ENCODE assay signal across 12 cellular contexts in genomic region chr13:106919638-106920037, GRCh38.
DNase-seq lines count a peak whose midpoint lies in the region; ATAC-seq, FAIRE-seq and TF ChIP-seq lines count a peak whose summit lies in the region.
"Had no signal": no experiment of that assay in that cellular context is flagged by ENCODE, and none has a peak within 500 bp of the region (broad histone marks: within the 10 kb centered on the region; RNA-seq: fewer than 3 reads in every experiment).

No MANE protein-coding gene starts in this region.

- H3K4me2 ChIP-seq in BLaER1 (peak overlapping the region; percentile 91), neural progenitor cell (peak overlapping the region; percentile 78)

- no peaks in the 10 kb centered on the region for H4K20me1 ChIP-seq in BLaER1
- no peaks in the 10 kb centered on the region for H4K20me1 ChIP-seq in neural progenitor cell (ENCODE audit: low read depth)

- H3K4me1 ChIP-seq in BLaER1 = peaks cover 77% of the 10 kb centered on the region
- peaks cover 0 to 4% of the 10 kb centered on the region in 2 donors for H3K4me1 ChIP-seq in adrenal gland (replicated peaks in 1 of 2)
- peaks cover 0 to 27% (median 8%) of the 10 kb centered on the region in 12 donors for H3K4me1 ChIP-seq in heart left ventricle
- H3K4me1 ChIP-seq in neural progenitor cell = peaks cover 54% of the 10 kb centered on the region

- H3K9me3 Mint-ChIP-seq in neural progenitor cell = peaks cover 2% of the 10 kb centered on the region
- H3K9me3 Mint-ChIP-seq: activated naive CD8-positive, alpha-beta T cell treated with anti-CD3 and anti-CD28 coated beads for 36 hours had no signal

- H3K9ac ChIP-seq in BLaER1 = peak overlapping the region; percentile 93
- H3K9ac ChIP-seq in neural progenitor cell = no peak overlapping the region

- TF ChIP-seq CTCF in adrenal gland (IDR thresholded peaks at IDR 0.05) (no peak), heart left ventricle (IDR thresholded peaks at IDR 0.05) (no peak), neural progenitor cell (IDR thresholded peaks at IDR 0.05) (no peak)

- H3K4me3 ChIP-seq in BLaER1 = peak overlapping the region; percentile 67
- no peak overlapping the region for H3K4me3 ChIP-seq in adrenal gland
- H3K4me3 ChIP-seq in heart left ventricle = peak overlapping the region in 6 of 12 donors; percentile 56 to 73 (median 64)
- peak overlapping the region; percentile 46 for H3K4me3 ChIP-seq in neural progenitor cell

- peaks cover 67% of the 10 kb centered on the region for H3K4me1 Mint-ChIP-seq in neural progenitor cell

- peaks cover 46% of the 10 kb centered on the region for H3F3A ChIP-seq in neural progenitor cell (ENCODE audit: low read depth)

- peak overlapping the region; percentile 98 for H3K27ac Mint-ChIP-seq in neural progenitor cell
- H3K27ac Mint-ChIP-seq: activated naive CD8-positive, alpha-beta T cell treated with anti-CD3 and anti-CD28 coated beads for 36 hours had no signal

- FAIRE-seq in urothelium cell line (lab: Jason Lieb, UNC) = no peak

- H3K79me2 ChIP-seq in neural progenitor cell (ENCODE audit: low read depth) = peaks cover 8% of the 10 kb centered on the region

- WGBS in adrenal gland, 4 donors = 26 to 39% (median 31%) methylated on average over 13 of the region's 13 CpGs
- WGBS in heart left ventricle, 4 donors = 27 to 36% (median 31%) methylated on average over 13 of the region's 13 CpGs

- H3K4me3 Mint-ChIP-seq in neural progenitor cell = peak overlapping the region; percentile 76
- H3K4me3 Mint-ChIP-seq: activated naive CD8-positive, alpha-beta T cell treated with anti-CD3 and anti-CD28 coated beads for 36 hours had no signal

- peak overlapping the region; percentile 97 for H3K27ac ChIP-seq in BLaER1
- peak overlapping the region in 1 of 5 donors; percentile 41 for H3K27ac ChIP-seq in adrenal gland
- H3K27ac ChIP-seq in heart left ventricle = peak overlapping the region; percentile 86 to 98 (median 94)
- H3K27ac ChIP-seq in neural progenitor cell = peak overlapping the region; percentile 60

- ATAC-seq in heart left ventricle = peak; percentile 80 to 89 (median 84)
- no peak for ATAC-seq in HG03460 (IDR thresholded peaks at IDR 0.05; ENCODE audit: unreplicated experiment)

- H3K36me3 ChIP-seq in BLaER1 = no peaks in the 10 kb centered on the region; the same call in 1 of the 2 replicates
- H3K36me3 ChIP-seq in adrenal gland (replicated peaks in 1 of 2) = no peaks in the 10 kb centered on the region
- H3K36me3 ChIP-seq in heart left ventricle = no peaks in the 10 kb centered on the region
- H3K36me3 ChIP-seq in neural progenitor cell = no peaks in the 10 kb centered on the region

- H3K9me3 ChIP-seq in BLaER1 (peaks cover 4% of the 10 kb centered on the region), adrenal gland (replicated peaks in 1 of 3) (no peaks in the 10 kb centered on the region), heart left ventricle (no peaks in the 10 kb centered on the region), neural progenitor cell (ENCODE audit: low read depth) (no peaks in the 10 kb centered on the region)

- H3K36me3 Mint-ChIP-seq in neural progenitor cell = no peaks in the 10 kb centered on the region
- H3K36me3 Mint-ChIP-seq: activated naive CD8-positive, alpha-beta T cell treated with anti-CD3 and anti-CD28 coated beads for 36 hours had no signal

- DNase-seq in adrenal gland (peak; percentile 21 to 74 (median 31)), heart left ventricle (peak; percentile 67 to 82 (median 74)), neural progenitor cell (ENCODE audit: low spot score) (peak; percentile 63), KG1 (lab: John Stamatoyannopoulos, UW) (no peak), urothelium cell line (ENCODE audit: low spot score) (no peak)
- no peak for DNase-seq in NK-92 treated with Interleukin-12 subunit alpha and Interleukin-12 subunit beta, amount 100 ng/mL, for 24 hours (lab: John Stamatoyannopoulos, UW)
- DNase-seq: ACHN; activated CD4-positive, alpha-beta T cell treated with anti-CD3 and anti-CD28 coated beads, Interleukin-2, amount 50 U/mL, for 1 hour; activated naive CD8-positive, alpha-beta T cell treated with anti-CD3 and anti-CD28 coated beads for 36 hours; stimulated activated CD4-positive, alpha-beta T cell treated with anti-CD3 and anti-CD28 coated beads, Interleukin-1b, Interleukin-23, amount 100 ng/mL, for 48 hours had no signal

- no peak for TF ChIP-seq POLR2A in adrenal gland (IDR thresholded peaks at IDR 0.05)
- no peak for TF ChIP-seq POLR2A in heart left ventricle (IDR thresholded peaks at IDR 0.05)

- peak overlapping the region; percentile 59 for H2AFZ ChIP-seq in neural progenitor cell (replicated peaks)

- H3K27me3 Mint-ChIP-seq in neural progenitor cell (ENCODE audit: insufficient read depth, low read depth) = peaks cover 5% of the 10 kb centered on the region

- intact Hi-C loops in adrenal gland (cut with DNase I) (no loop called here), heart left ventricle (cut with DNase I) (loop anchor here (2.0 to 10.0 kb wide), 23 partner anchors 105 to 825 kb away; partner anchors contain the start of genes EFNB2 (in 9 of the 10) and ARGLU1 (in 1 of the 10))

- H3K27me3 ChIP-seq in BLaER1 (no peaks in the 10 kb centered on the region), adrenal gland (peaks cover 9% of the 10 kb centered on the region), heart left ventricle (peaks cover 0 to 3% (median 0%) of the 10 kb centered on the region in 9 donors), neural progenitor cell (no peaks in the 10 kb centered on the region)

Comparison
In these comparisons a context has a peak if more than half of its experiments do, and no peak if none do; other contexts are left out.
1. H3K4me3 ChIP-seq: peak in BLaER1 (single experiment) and neural progenitor cell (single experiment); none in adrenal gland (0 of 4).
2. DNase-seq: peak in adrenal gland (7 of 7), heart left ventricle (5 of 5) and neural progenitor cell (single experiment); none in KG1 (single experiment), urothelium cell line (single experiment) and NK-92 treated with Interleukin-12 subunit alpha and Interleukin-12 subunit beta, amount 100 ng/mL, for 24 hours (single experiment).
3. intact Hi-C loops: an anchor here in heart left ventricle (2.0 to 10.0 kb wide); none called in adrenal gland.